Comparison of ENCODE assay signal across 25 cellular contexts in the genomic region with DNA sequence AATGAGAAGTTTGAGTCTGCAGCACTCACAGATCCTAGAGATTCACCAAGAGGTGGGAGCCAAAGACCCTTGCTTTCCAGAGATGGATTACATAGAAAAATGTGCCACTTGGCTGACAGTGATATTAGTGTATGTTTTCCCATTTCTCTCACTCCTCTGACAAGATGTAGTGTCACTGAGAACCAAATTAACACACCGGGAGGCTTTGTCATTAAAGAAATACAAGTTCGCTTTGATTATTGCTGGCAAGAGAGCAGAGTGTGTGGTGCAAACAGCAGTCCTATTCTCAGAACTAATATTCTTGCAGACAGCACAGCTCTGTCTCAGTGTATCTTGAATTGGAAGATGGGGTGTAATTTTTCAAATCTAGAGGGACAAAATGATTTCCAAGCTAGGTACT.
A peak's percentile ranks its signal among the peaks of the same experiment; 100 is the strongest.
DNase-seq lines count a peak whose midpoint lies in the region; FAIRE-seq and TF ChIP-seq lines count a peak whose summit lies in the region.
"Had no signal": no experiment of that assay in that cellular context is flagged by ENCODE, and none has a peak within 500 bp of the region (broad histone marks: within the 10 kb centered on the region; RNA-seq: fewer than 3 reads in every experiment).

No MANE protein-coding gene starts in this region.

- H3F3A ChIP-seq in Loucy (ENCODE audit: low read depth), result no peaks in the 10 kb centered on the region

- H2AFZ ChIP-seq in Loucy (ENCODE audit: low read length), result peak overlapping the region; percentile 81; the same call in 1 of the 2 replicates
- H2AFZ ChIP-seq in endothelial cell of umbilical vein (ENCODE audit: low read depth, low read length), result no peak overlapping the region

- H3K4me2 ChIP-seq in BLaER1 (peak overlapping the region; percentile 61), Loucy (ENCODE audit: low read depth, low read length, poor library complexity, severe bottlenecking) (no peak overlapping the region), endothelial cell of umbilical vein (ENCODE audit: insufficient read depth, low read length) (no peak overlapping the region)
- H3K4me2 ChIP-seq: A549 had no signal

- POLR2A ChIA-PET in endothelial cell of umbilical vein (lab: Charles Lee), result no interaction called here

- peaks cover 28% of the 10 kb centered on the region for H3K4me1 ChIP-seq in BLaER1
- peaks cover 24% of the 10 kb centered on the region for H3K4me1 ChIP-seq in Loucy (ENCODE audit: insufficient read depth, low read length, poor library complexity, severe bottlenecking)
- H3K4me1 ChIP-seq in endothelial cell of umbilical vein (ENCODE audit: control insufficient read depth, extremely low read depth, insufficient read depth, low read length), result peaks cover 27% of the 10 kb centered on the region
- peaks cover 9 to 37% (median 27%) of the 10 kb centered on the region in 6 donors for H3K4me1 ChIP-seq in spleen
- H3K4me1 ChIP-seq: A549, HAP-1 had no signal

- H3K79me2 ChIP-seq in Loucy (ENCODE audit: insufficient read depth, low read length) (no peaks in the 10 kb centered on the region), endothelial cell of umbilical vein (ENCODE audit: control insufficient read depth, insufficient read depth, low read length) (no peaks in the 10 kb centered on the region)

- WGBS in spleen, 5 donors, result 94 to 98% (median 96%) methylated on average over 2 of the region's 2 CpGs

- H3K9me3 ChIP-seq in BLaER1, result no peaks in the 10 kb centered on the region
- H3K9me3 ChIP-seq in Loucy (ENCODE audit: insufficient read depth, low read depth, low read length), result no peaks in the 10 kb centered on the region
- no peaks in the 10 kb centered on the region for H3K9me3 ChIP-seq in endothelial cell of umbilical vein (replicated peaks; ENCODE audit: control insufficient read depth, insufficient read depth, low read length)
- H3K9me3 ChIP-seq in spleen, result no peaks in the 10 kb centered on the region
- H3K9me3 ChIP-seq: A549, HAP-1 had no signal

- H3K4me3 ChIP-seq in BLaER1 (no peak overlapping the region), Loucy (ENCODE audit: low read length, poor library complexity, severe bottlenecking) (no peak overlapping the region), endothelial cell of umbilical vein (replicated peaks in 1 of 3; ENCODE audit: insufficient read depth in 1 of 3, low read depth in 1 of 3, low read length in 3 of 3) (no peak overlapping the region), spleen (no peak overlapping the region)
- H3K4me3 ChIP-seq: A549, HAP-1 had no signal

- TF ChIP-seq CTCF in Loucy (conservative IDR thresholded peaks at IDR 0.05; ENCODE audit: low read length), result no peak
- no peak for TF ChIP-seq CTCF in endothelial cell of umbilical vein (IDR thresholded peaks at IDR 0.05; ENCODE audit: extremely low read depth in 1 of 2, insufficient read depth in 1 of 2, low read depth in 1 of 2, low read length in 2 of 2)
- TF ChIP-seq CTCF in spleen (IDR thresholded peaks at IDR 0.05 in 8 of 11, conservative IDR thresholded peaks at IDR 0.05 in 3 of 11), result no peak

- H3K4me1 Mint-ChIP-seq in activated naive CD4-positive, alpha-beta T cell treated with anti-CD3 and anti-CD28 coated beads, Interleukin-2, amount 10 ng/mL, durations not matched to agents 7 days and 5 days, result no peaks in the 10 kb centered on the region

- no peaks in the 10 kb centered on the region for H3K9me1 ChIP-seq in endothelial cell of umbilical vein (replicated peaks; ENCODE audit: control insufficient read depth, extremely low read depth, insufficient read depth, low read length)

- H3K27ac ChIP-seq in BLaER1, result peak overlapping the region; percentile 62; the same call in 1 of the 2 replicates
- H3K27ac ChIP-seq in endothelial cell of umbilical vein (ENCODE audit: insufficient read depth, low read depth, low read length), result peak overlapping the region; percentile 91
- H3K27ac ChIP-seq in spleen, result peak overlapping the region in 6 of 8 donors; percentile 70 to 88 (median 78)
- H3K27ac ChIP-seq: A549 had no signal

- intact Hi-C loops in endothelial cell of umbilical vein (cut with micrococcal nuclease), result no loop called here
- intact Hi-C loops in spleen (cut with DNase I; ENCODE audit: low total_unique reads), result no loop called here

- no peaks in the 10 kb centered on the region for H3K9me3 Mint-ChIP-seq in activated naive CD4-positive, alpha-beta T cell treated with anti-CD3 and anti-CD28 coated beads, Interleukin-2, amount 10 ng/mL, durations not matched to agents 7 days and 5 days
- H3K9me3 Mint-ChIP-seq: CD4-positive, alpha-beta T cell; CD8-positive, alpha-beta memory T cell had no signal

- CTCF ChIA-PET in endothelial cell of umbilical vein (lab: Charles Lee), result no interaction called here
- CTCF ChIA-PET in activated naive CD4-positive, alpha-beta T cell treated with anti-CD3 and anti-CD28 coated beads, Interleukin-2, amount 10 ng/mL, durations not matched to agents 7 days and 5 days (lab: Charles Lee), result no interaction called here

- H4K20me1 ChIP-seq in BLaER1 (no peaks in the 10 kb centered on the region), Loucy (ENCODE audit: insufficient read depth, low read length, poor library complexity, severe bottlenecking) (no peaks in the 10 kb centered on the region), endothelial cell of umbilical vein (replicated peaks; ENCODE audit: control insufficient read depth, extremely low read depth, insufficient read depth, low read length) (no peaks in the 10 kb centered on the region)

- H3K9me2 ChIP-seq in Loucy (replicated peaks; ENCODE audit: low read depth, low read length), result no peaks in the 10 kb centered on the region

- H3K27me3 ChIP-seq in BLaER1, result no peaks in the 10 kb centered on the region
- no peaks in the 10 kb centered on the region for H3K27me3 ChIP-seq in Loucy (ENCODE audit: insufficient read depth, low read length, poor library complexity, severe bottlenecking)
- H3K27me3 ChIP-seq in endothelial cell of umbilical vein (ENCODE audit: control insufficient read depth in 2 of 2, insufficient read depth in 2 of 2, low read length in 2 of 2), result no peaks in the 10 kb centered on the region
- no peaks in the 10 kb centered on the region for H3K27me3 ChIP-seq in spleen (replicated peaks in 1 of 7)

- DNase-seq in endothelial cell of umbilical vein (ENCODE audit: low read depth, low spot score), result no peak
- DNase-seq in spleen, result no peak
- DNase-seq in activated naive CD4-positive, alpha-beta T cell treated with anti-CD3 and anti-CD28 coated beads, Interleukin-2, amount 10 ng/mL, durations not matched to agents 7 days and 5 days, result no peak
- DNase-seq in stimulated activated CD4-positive, alpha-beta T cell treated with anti-CD3 and anti-CD28 coated beads, Interleukin-2, amount 100 ng/mL, for 24 hours, result no peak
- DNase-seq in hepatic stellate cell (ENCODE audit: low spot score), result no peak
- no peak for DNase-seq in HK-2 (ENCODE audit: unreplicated experiment)
- DNase-seq: 8988T; ACHN; AML-193; CD4-positive, alpha-beta T cell; CD8-positive, alpha-beta memory T cell; DMS 273 treated with DMSO at 0.1 percent for 48 hours; DMS79; GF-D8; GOT3; HFFc6 had no signal

- no peaks in the 10 kb centered on the region for H3K27me3 Mint-ChIP-seq in activated naive CD4-positive, alpha-beta T cell treated with anti-CD3 and anti-CD28 coated beads, Interleukin-2, amount 10 ng/mL, durations not matched to agents 7 days and 5 days
- H3K27me3 Mint-ChIP-seq: CD4-positive, alpha-beta T cell had no signal

- TF ChIP-seq POLR2A in endothelial cell of umbilical vein (IDR thresholded peaks at IDR 0.05; ENCODE audit: low read depth, low read length), result no peak
- TF ChIP-seq POLR2A in spleen (IDR thresholded peaks at IDR 0.05), result no peak

- H3K27ac Mint-ChIP-seq in activated naive CD4-positive, alpha-beta T cell treated with anti-CD3 and anti-CD28 coated beads, Interleukin-2, amount 10 ng/mL, durations not matched to agents 7 days and 5 days, result no peak overlapping the region
- H3K27ac Mint-ChIP-seq: CD14-positive monocyte; CD4-positive, alpha-beta T cell; CD8-positive, alpha-beta memory T cell; HFFc6 had no signal

- no peak for FAIRE-seq in endothelial cell of umbilical vein (lab: Jason Lieb, UNC)
- FAIRE-seq: A549, D721Med, GM12891, GM18507, H54 had no signal

- BruUV-seq in endothelial cell of umbilical vein (replicated peaks; lab: Mats Ljungman, UMichigan), result no TSS peak

- dilution Hi-C loops in endothelial cell of umbilical vein (cut with MboI; ENCODE audit: extremely low pct_ligation_motif_present, low sequenced_read_pairs), result no loop called here

- no peak overlapping the region for H3K4me3 Mint-ChIP-seq in activated naive CD4-positive, alpha-beta T cell treated with anti-CD3 and anti-CD28 coated beads, Interleukin-2, amount 10 ng/mL, durations not matched to agents 7 days and 5 days
- H3K4me3 Mint-ChIP-seq: CD14-positive monocyte; CD4-positive, alpha-beta T cell; CD8-positive, alpha-beta memory T cell; HFFc6 had no signal

- no peaks in the 10 kb centered on the region for H3K36me3 ChIP-seq in BLaER1
- H3K36me3 ChIP-seq in Loucy (ENCODE audit: insufficient read depth, low read length), result no peaks in the 10 kb centered on the region
- no peaks in the 10 kb centered on the region for H3K36me3 ChIP-seq in endothelial cell of umbilical vein (ENCODE audit: control insufficient read depth in 2 of 2, extremely low read depth in 1 of 2, insufficient read depth in 2 of 2, low read length in 2 of 2)
- no peaks in the 10 kb centered on the region for H3K36me3 ChIP-seq in spleen
- H3K36me3 ChIP-seq: HAP-1 had no signal

- no peaks in the 10 kb centered on the region for H3K36me3 Mint-ChIP-seq in activated naive CD4-positive, alpha-beta T cell treated with anti-CD3 and anti-CD28 coated beads, Interleukin-2, amount 10 ng/mL, durations not matched to agents 7 days and 5 days
- H3K36me3 Mint-ChIP-seq: CD8-positive, alpha-beta memory T cell had no signal

- no peak overlapping the region for H3K9ac ChIP-seq in BLaER1
- H3K9ac ChIP-seq in Loucy (ENCODE audit: low read depth, low read length, poor library complexity, severe bottlenecking), result no peak overlapping the region
- H3K9ac ChIP-seq in endothelial cell of umbilical vein (replicated peaks; ENCODE audit: extremely low read depth, insufficient read depth, low read length), result no peak overlapping the region

TF ChIP-seq in endothelial cell of umbilical vein, 7 proteins besides CTCF, POLR2A, EP300 and RAD21 (continues in another document):
- TF ChIP-seq EZH2 (IDR thresholded peaks at IDR 0.05; ENCODE audit: borderline replicate concordance, low read depth, low read length, severe bottlenecking) (no peak), GATA2 (IDR thresholded peaks at IDR 0.05; ENCODE audit: insufficient read depth, insufficient read length, low read depth, low read length) (no peak), FOS (IDR thresholded peaks at IDR 0.05; ENCODE audit: borderline replicate concordance, insufficient read depth, low read length) (no peak), JUN (IDR thresholded peaks at IDR 0.05; ENCODE audit: borderline replicate concordance, insufficient read depth, insufficient read length, low read depth) (no peak), MYC (IDR thresholded peaks at IDR 0.05; ENCODE audit: low read depth, low read length) (no peak), POLR2AphosphoS5 (IDR thresholded peaks at IDR 0.05; ENCODE audit: insufficient read depth, low read depth, low read length) (no peak)
